ENCODE assay signal across 31 cellular contexts in the genomic region with DNA sequence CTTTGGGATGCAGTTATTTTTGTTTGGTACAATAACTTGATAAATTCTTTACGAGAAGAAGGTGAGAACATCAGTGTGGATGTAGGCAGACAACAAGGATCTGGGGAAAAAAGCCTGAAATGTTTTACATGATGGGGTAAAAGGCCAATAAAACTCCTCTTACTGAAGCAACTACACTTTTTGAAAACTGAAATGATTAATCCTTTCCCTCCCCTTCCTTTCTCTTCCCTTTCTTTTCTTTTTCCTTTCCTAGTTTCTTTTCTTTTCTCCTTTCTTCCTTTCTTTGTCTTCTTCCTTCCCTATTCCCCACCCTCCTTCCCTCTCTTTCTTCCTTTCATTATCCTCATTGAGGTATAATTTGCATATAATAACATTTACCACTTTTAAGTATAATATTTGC. TPM values are rescaled to one million over a fixed set of nuclear protein-coding genes. Genes with fewer than 3 reads are reported as not detected.
"Had no signal": no experiment of that assay in that cellular context is flagged by ENCODE, and none has a peak within 500 bp of the region (broad histone marks: within the 10 kb centered on the region; RNA-seq: fewer than 3 reads in every experiment).

No MANE protein-coding gene starts in this region.

- H3K36me3 ChIP-seq: esophagus squamous epithelium, gastrocnemius medialis, left lung, lower lobe of right lung had no signal

- DNase-seq: cortex of kidney; effector memory CD8-positive, alpha-beta T cell; endodermal cell; erythroblast; esophagus squamous epithelium; foreskin fibroblast; foreskin melanocyte; gastrocnemius medialis; glutamatergic neuron; head of caudate nucleus; heart right ventricle; hippocampal formation; left cardiac atrium; left lung; left ventricle myocardium superior; lower lobe of right lung; mesenchymal stem cell; mucosa of descending colon; naive B cell; naive thymus-derived CD8-positive, alpha-beta T cell had no signal

- H3K27me3 ChIP-seq: gastrocnemius medialis, left lung had no signal

- H3K27ac ChIP-seq: epithelial cell of prostate, esophagus squamous epithelium, gastrocnemius medialis, heart right ventricle, left lung, lower lobe of right lung had no signal

- ATAC-seq: effector memory CD8-positive, alpha-beta T cell; esophagus mucosa; gastrocnemius medialis; heart right ventricle; left cardiac atrium; left lung; left ventricle myocardium superior; lower lobe of right lung; mucosa of descending colon; naive thymus-derived CD8-positive, alpha-beta T cell had no signal

- FAIRE-seq: colon, endometrium, islet of Langerhans, keratinocyte had no signal

- H3K4me1 ChIP-seq: esophagus squamous epithelium, gastrocnemius medialis, lower lobe of right lung had no signal

- H3K9me3 ChIP-seq: gastrocnemius medialis, mucosa of descending colon had no signal

- H3K4me3 ChIP-seq: esophagus squamous epithelium, gastrocnemius medialis, heart right ventricle, left lung, lower lobe of right lung, mucosa of descending colon had no signal

RNA-seq across cellular contexts. Expression of a gene that starts 24.6 kb away (rescaled TPM):
- total RNA-seq: dermis microvascular lymphatic vessel endothelial cell, glomerular endothelial cell, kidney epithelial cell, lung microvascular endothelial cell, myocyte had no signal
